Comparison of ENCODE assay signal across 7 cellular contexts in the genomic region with DNA sequence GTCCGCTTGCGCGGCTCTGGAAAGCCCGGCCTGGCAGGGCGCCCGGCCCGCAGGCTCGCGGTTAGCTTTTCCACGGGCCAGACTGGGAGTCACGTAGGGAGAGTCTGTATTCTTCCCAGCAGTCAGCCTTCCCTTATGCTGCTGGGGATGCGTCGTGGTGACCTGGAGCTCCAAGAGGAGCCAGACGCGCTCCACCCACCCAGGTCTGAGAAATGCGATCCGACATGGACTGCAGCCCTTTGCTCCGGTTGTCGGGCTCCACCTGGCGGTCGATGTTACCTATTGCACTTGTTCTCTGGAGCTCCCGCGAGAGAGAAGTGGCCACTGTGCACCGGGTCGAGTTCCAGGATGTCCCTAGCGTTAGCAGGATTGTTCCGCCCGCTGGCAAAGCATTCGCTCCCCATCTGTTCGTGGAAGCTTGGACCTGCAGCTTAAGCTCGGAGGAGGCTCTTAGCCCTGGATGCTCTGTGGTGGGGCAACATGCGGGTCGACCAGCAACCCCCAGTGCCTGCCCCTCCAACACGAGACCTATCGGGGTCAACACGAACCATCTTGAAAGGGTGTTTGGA.
DNase-seq lines count a peak whose midpoint lies in the region; ATAC-seq and TF ChIP-seq lines count a peak whose summit lies in the region.
"Not testable (repeated sequence)": the region's sequence is repeated elsewhere in the genome, so short reads cannot be mapped to it uniquely, and the experiment has no call there.

No MANE protein-coding gene starts in this region.

- H3K36me3 ChIP-seq in GM23338 (ENCODE audit: insufficient read depth); osteoblast (ENCODE audit: insufficient read depth, low read length): not testable (repeated sequence)

- H3K9me2 ChIP-seq in GM23338 (ENCODE audit: insufficient read depth) = not testable (repeated sequence)

- H3K27me3 Mint-ChIP-seq in GM23338 (ENCODE audit: insufficient read depth, low read depth, poor library complexity); activated CD4-positive, alpha-beta T cell treated with anti-CD3 and anti-CD28 coated beads, Interleukin-2, amount 10 ng/mL, durations not matched to agents 24 days and 14 days; central memory CD8-positive, alpha-beta T cell; immature natural killer cell (ENCODE audit: low read depth in 3 of 3): not testable (repeated sequence)

- not testable (repeated sequence) for H3K4me1 Mint-ChIP-seq in GM23338; activated CD4-positive, alpha-beta T cell treated with anti-CD3 and anti-CD28 coated beads, Interleukin-2, amount 10 ng/mL, durations not matched to agents 24 days and 14 days; central memory CD8-positive, alpha-beta T cell; immature natural killer cell

- H3K9me3 ChIP-seq in osteoblast (ENCODE audit: low read depth, low read length) = not testable (repeated sequence)

- not testable (repeated sequence) for H3K4me1 ChIP-seq in GM23338 (ENCODE audit: insufficient read depth); osteoblast (ENCODE audit: insufficient read depth, low read length)

- H2AFZ ChIP-seq in GM23338; osteoblast (ENCODE audit: low read length): not testable (repeated sequence)

- not testable (repeated sequence) for H3K36me3 Mint-ChIP-seq in GM23338 (ENCODE audit: low read depth); activated CD4-positive, alpha-beta T cell treated with anti-CD3 and anti-CD28 coated beads, Interleukin-2, amount 10 ng/mL, durations not matched to agents 24 days and 14 days (ENCODE audit: low read depth); central memory CD8-positive, alpha-beta T cell (ENCODE audit: insufficient read depth); immature natural killer cell

- H3K27ac ChIP-seq in GM23338 (ENCODE audit: low read depth); osteoblast (ENCODE audit: low read depth, low read length): not testable (repeated sequence)

- not testable (repeated sequence) for H3K27ac Mint-ChIP-seq in GM23338; activated CD4-positive, alpha-beta T cell treated with anti-CD3 and anti-CD28 coated beads, Interleukin-2, amount 10 ng/mL, durations not matched to agents 24 days and 14 days; central memory CD8-positive, alpha-beta T cell (ENCODE audit: low read depth); immature natural killer cell

- not testable (repeated sequence) for H3K4me2 ChIP-seq in GM23338; osteoblast (ENCODE audit: insufficient read depth, low read length)

- not testable (repeated sequence) for H3K4me3 Mint-ChIP-seq in GM23338; activated CD4-positive, alpha-beta T cell treated with anti-CD3 and anti-CD28 coated beads, Interleukin-2, amount 10 ng/mL, durations not matched to agents 24 days and 14 days; central memory CD8-positive, alpha-beta T cell; immature natural killer cell

- not testable (repeated sequence) for DNase-seq in GM23338 (ENCODE audit: low spot score); central memory CD8-positive, alpha-beta T cell (ENCODE audit: low spot score in 2 of 2); osteoblast (ENCODE audit: insufficient read length, low spot score, missing footprints)
- DNase-seq in activated CD4-positive, alpha-beta T cell treated with anti-CD3 and anti-CD28 coated beads, Interleukin-2, amount 10 ng/mL, durations not matched to agents 24 days and 14 days = peak; percentile 53
- DNase-seq in immature natural killer cell = peak; percentile 6 to 36 (median 14)

- H3K9me3 Mint-ChIP-seq in GM23338; activated CD4-positive, alpha-beta T cell treated with anti-CD3 and anti-CD28 coated beads, Interleukin-2, amount 10 ng/mL, durations not matched to agents 24 days and 14 days; central memory CD8-positive, alpha-beta T cell; immature natural killer cell: not testable (repeated sequence)

- intact Hi-C loops in activated CD4-positive, alpha-beta T cell treated with anti-CD3 and anti-CD28 coated beads, Interleukin-2, amount 10 ng/mL, durations not matched to agents 24 days and 14 days (cut with micrococcal nuclease) = not testable (repeated sequence)

- H3F3A ChIP-seq in GM23338 (replicated peaks; ENCODE audit: low read depth) = not testable (repeated sequence)

- not testable (repeated sequence) for H3K4me3 ChIP-seq in GM23338; osteoblast (ENCODE audit: insufficient read depth, low read length)

- peak; percentile 93 for ATAC-seq in GM18867 (IDR thresholded peaks at IDR 0.05; ENCODE audit: unreplicated experiment)
- peak; percentile 88 for ATAC-seq in GM23338
- peak; percentile 55 for ATAC-seq in HG03196 (IDR thresholded peaks at IDR 0.05; ENCODE audit: unreplicated experiment)
- peak; percentile 56 for ATAC-seq in central memory CD8-positive, alpha-beta T cell (replicated peaks; ENCODE audit: extremely low read depth, poor library complexity, severe bottlenecking)

- not testable (repeated sequence) for H4K20me1 ChIP-seq in GM23338 (replicated peaks; ENCODE audit: insufficient read depth); osteoblast (ENCODE audit: insufficient read depth, low read length)

- not testable (repeated sequence) for H3K27me3 ChIP-seq in GM23338 (ENCODE audit: insufficient read depth); osteoblast (ENCODE audit: insufficient read depth, low read length)

- not testable (repeated sequence) for H3K79me2 ChIP-seq in GM23338 (replicated peaks; ENCODE audit: insufficient read depth); osteoblast (ENCODE audit: insufficient read depth, low read length)

- 0 out of 4 replicates have a peak, but pooled peaks of 1 of the 2 experiments have one; percentile 13 for TF ChIP-seq CTCF in GM23338 (conservative IDR thresholded peaks at IDR 0.05; ENCODE audit: low read depth in 2 of 2)
- peak; percentile 14 for TF ChIP-seq CTCF in osteoblast (IDR thresholded peaks at IDR 0.05; ENCODE audit: extremely low read depth, low read depth, low read length)
